In genomic region chr3:158109804-158110657, GRCh38 we compare ENCODE assay signal across 8 cellular contexts. TPM values are rescaled to one million over a fixed set of nuclear protein-coding genes. Genes with fewer than 3 reads are reported as not detected.
DNase-seq lines count a peak whose midpoint lies in the region; ATAC-seq and TF ChIP-seq lines count a peak whose summit lies in the region.

TSS of gene RSRC1 (plus strand) at chr3:158110089. CDS start at chr3:158122105, 12,016 bp downstream.

- H3K27me3 Mint-ChIP-seq in naive thymus-derived CD8-positive, alpha-beta T cell = peaks cover 16 to 44% (median 34%) of the 10 kb centered on the region in 5 donors
- peaks cover 24 to 25% of the 10 kb centered on the region in 2 donors for H3K27me3 Mint-ChIP-seq in stimulated activated naive B cell treated with anti-CD40 and anti-IgM and Interleukin-4, amounts not matched to agents 10 μg/mL and 1 μg/mL and 100 μg/mL, for 72 hours

- peaks cover 26% of the 10 kb centered on the region for H3K4me1 ChIP-seq in KMS-11 (ENCODE audit: low read depth, poor library complexity, severe bottlenecking)

- peak within 1 kb of the TSS; percentile 84 to 95 (median 92) for H3K27ac Mint-ChIP-seq in naive thymus-derived CD8-positive, alpha-beta T cell
- peak within 1 kb of the TSS; percentile 94 for H3K27ac Mint-ChIP-seq in stimulated activated naive B cell treated with anti-CD40 and anti-IgM and Interleukin-4, amounts not matched to agents 10 μg/mL and 1 μg/mL and 100 μg/mL, for 72 hours

- peak within 1 kb of the TSS; percentile 94 for H3K4me2 ChIP-seq in KMS-11

- H3K79me2 ChIP-seq in KMS-11 (ENCODE audit: insufficient read depth, low read depth) = peaks cover 48% of the 10 kb centered on the region

- peaks cover 34 to 76% (median 69%) of the 10 kb centered on the region in 4 donors for H3K4me1 Mint-ChIP-seq in naive thymus-derived CD8-positive, alpha-beta T cell
- peaks cover 35 to 56% of the 10 kb centered on the region in 2 donors for H3K4me1 Mint-ChIP-seq in stimulated activated naive B cell treated with anti-CD40 and anti-IgM and Interleukin-4, amounts not matched to agents 10 μg/mL and 1 μg/mL and 100 μg/mL, for 72 hours

- H3K27ac ChIP-seq in KMS-11 = peak within 1 kb of the TSS; percentile 80

- POLR2A ChIA-PET in naive thymus-derived CD8-positive, alpha-beta T cell (lab: Charles Lee) = interaction anchor here (1.0 to 1.9 kb wide), 7 partner anchors 9 to 950 kb away, joined by 3 to 7 read pairs (median 4); partner anchors contain the start of gene GFM1

- H3K36me3 Mint-ChIP-seq in naive thymus-derived CD8-positive, alpha-beta T cell = peaks cover 6 to 23% (median 18%) of the 10 kb centered on the region in 3 donors
- peaks cover 15 to 28% of the 10 kb centered on the region in 2 donors for H3K36me3 Mint-ChIP-seq in stimulated activated naive B cell treated with anti-CD40 and anti-IgM and Interleukin-4, amounts not matched to agents 10 μg/mL and 1 μg/mL and 100 μg/mL, for 72 hours

- H3K9ac ChIP-seq in KMS-11 = peak within 1 kb of the TSS; percentile 80

- no peaks in the 10 kb centered on the region for H3K36me3 ChIP-seq in KMS-11 (ENCODE audit: insufficient read depth)

- peaks cover 0 to 15% (median 6%) of the 10 kb centered on the region in 9 donors for H3K9me3 Mint-ChIP-seq in naive thymus-derived CD8-positive, alpha-beta T cell
- H3K9me3 Mint-ChIP-seq in stimulated activated naive B cell treated with anti-CD40 and anti-IgM and Interleukin-4, amounts not matched to agents 10 μg/mL and 1 μg/mL and 100 μg/mL, for 72 hours = peaks cover 4 to 8% of the 10 kb centered on the region in 2 donors

- H2AFZ ChIP-seq in KMS-11 (ENCODE audit: low read depth) = peak within 1 kb of the TSS; percentile 79

- peak; percentile 76 for ATAC-seq in GM21786 (IDR thresholded peaks at IDR 0.05; ENCODE audit: unreplicated experiment)
- peak; percentile 82 to 90 for ATAC-seq in naive thymus-derived CD8-positive, alpha-beta T cell
- ATAC-seq in stimulated activated naive B cell treated with anti-CD40 and anti-IgM and Interleukin-4, amounts not matched to agents 10 μg/mL and 1 μg/mL and 100 μg/mL, for 72 hours (replicated peaks) = peak; percentile 91 to 92

- peak; percentile 81 for DNase-seq in DMS53 treated with DMSO at 0.1 percent for 48 hours (lab: John Stamatoyannopoulos, UW; ENCODE audit: unreplicated experiment)
- peak; percentile 93 for DNase-seq in RKO (ENCODE audit: low spot score)
- peak; percentile 55 for DNase-seq in activated T-helper 1 cell treated with Interleukin-2 at 50 U/mL for 16 hours (ENCODE audit: low read depth)
- peak; percentile 89 for DNase-seq in fibroblast of gingiva (ENCODE audit: low read depth)
- DNase-seq in naive thymus-derived CD8-positive, alpha-beta T cell = peak; percentile 62 to 87 (median 72)
- peak; percentile 77 for DNase-seq in stimulated activated naive B cell treated with anti-CD40 and anti-IgM and Interleukin-4, amounts not matched to agents 10 μg/mL and 1 μg/mL and 100 μg/mL, for 72 hours

- H3K4me3 Mint-ChIP-seq in naive thymus-derived CD8-positive, alpha-beta T cell = peak within 1 kb of the TSS; percentile 90 to 100 (median 98)
- H3K4me3 Mint-ChIP-seq in stimulated activated naive B cell treated with anti-CD40 and anti-IgM and Interleukin-4, amounts not matched to agents 10 μg/mL and 1 μg/mL and 100 μg/mL, for 72 hours = peak within 1 kb of the TSS; percentile 94 to 96

- H3K4me3 ChIP-seq in KMS-11 (IDR thresholded peaks at IDR 0.05; ENCODE audit: insufficient read depth, low read depth, low read length) = peak within 1 kb of the TSS; percentile 97

- TF ChIP-seq CTCF in KMS-11 (conservative IDR thresholded peaks at IDR 0.05; ENCODE audit: low read depth, low read length) = no peak

- no peaks in the 10 kb centered on the region; the same call in 1 of the 2 replicates for H3K27me3 ChIP-seq in KMS-11 (ENCODE audit: insufficient read depth, low read depth)

- H4K20me1 ChIP-seq in KMS-11 (ENCODE audit: insufficient read depth) = no peaks in the 10 kb centered on the region

RNA-seq across cellular contexts. Expression of gene RSRC1, which starts in this region (rescaled TPM):
- total RNA-seq in naive thymus-derived CD8-positive, alpha-beta T cell = 10 to 100 TPM; 32.6 to 36.9 TPM
- polyA plus RNA-seq in naive thymus-derived CD8-positive, alpha-beta T cell = 10 to 100 TPM; 30.2 to 38.3 (median 32.6) TPM

Comparison
In these comparisons a context has a peak if more than half of its experiments do, and no peak if none do; other contexts are left out.
1. Peak in every context shown above with its lines: DNase-seq, ATAC-seq, H3K4me3 ChIP-seq and H3K27ac ChIP-seq.